11 cellular contexts compared by ENCODE assay signal in genomic region chr2:236571161-236571560, GRCh38. TPM values are rescaled to one million over a fixed set of nuclear protein-coding genes. Genes with fewer than 3 reads are reported as not detected.
DNase-seq lines count a peak whose midpoint lies in the region; ATAC-seq and TF ChIP-seq lines count a peak whose summit lies in the region.
"Had no signal": no experiment of that assay in that cellular context is flagged by ENCODE, and none has a peak within 500 bp of the region (broad histone marks: within the 10 kb centered on the region; RNA-seq: fewer than 3 reads in every experiment).

No MANE protein-coding gene starts in this region.

- DNase-seq in Right ventricle myocardium superior (peak; percentile 34), left cardiac atrium (no peak), endothelial cell (ENCODE audit: low spot score) (no peak), vagina (ENCODE audit: extremely low spot score in 2 of 2) (no peak), NCI-H1105 (lab: John Stamatoyannopoulos, UW) (no peak), HAP-1 (ENCODE audit: low spot score in 2 of 2) (no peak), NCI-H2081 treated with DMSO at 0.1 percent for 48 hours (lab: John Stamatoyannopoulos, UW) (no peak)
- DNase-seq: activated CD8-positive, alpha-beta T cell treated with anti-CD3 and anti-CD28 coated beads, Interleukin-2, amount 10 ng/mL, durations not matched to agents 7 days and 5 days; NCI-H2227 treated with DMSO at 0.1 percent for 48 hours; stimulated activated CD4-positive, alpha-beta T cell treated with anti-CD3 and anti-CD28 coated beads, Interleukin-2, amount 100 ng/mL, for 48 hours had no signal

- H3K27me3 Mint-ChIP-seq in endothelial cell (ENCODE audit: unreplicated experiment) (peaks cover 4% of the 10 kb centered on the region), nephron (ENCODE audit: low read depth) (peaks cover 41% of the 10 kb centered on the region)

- TF ChIP-seq CTCF in endothelial cell (IDR thresholded peaks at IDR 0.05; ENCODE audit: unreplicated experiment) (no peak), nephron (IDR thresholded peaks at IDR 0.05; ENCODE audit: unreplicated experiment in 3 of 3) (no peak), vagina (IDR thresholded peaks at IDR 0.05) (no peak)

- no peak for TF ChIP-seq POLR2A in vagina (IDR thresholded peaks at IDR 0.05)

- peaks cover 3% of the 10 kb centered on the region for H3K36me3 Mint-ChIP-seq in endothelial cell (ENCODE audit: low read depth, unreplicated experiment)
- H3K36me3 Mint-ChIP-seq in nephron (ENCODE audit: low read depth), result peaks cover 10% of the 10 kb centered on the region

- in situ Hi-C loops in HAP-1 (cut with MboI; ENCODE audit: low sequenced_read_pairs), result no loop called here

- ATAC-seq in Right ventricle myocardium superior (ENCODE audit: poor library complexity) (no peak), left cardiac atrium (no peak)
- ATAC-seq: activated CD8-positive, alpha-beta T cell treated with anti-CD3 and anti-CD28 coated beads, Interleukin-2, amount 10 ng/mL, durations not matched to agents 7 days and 5 days had no signal

- H3K27me3 ChIP-seq in vagina, result no peaks in the 10 kb centered on the region
- H3K27me3 ChIP-seq in HAP-1 (ENCODE audit: low read depth), result no peaks in the 10 kb centered on the region

- H3K36me3 ChIP-seq in vagina (no peaks in the 10 kb centered on the region), HAP-1 (replicated peaks) (no peaks in the 10 kb centered on the region)

- H3K4me3 Mint-ChIP-seq in endothelial cell (ENCODE audit: unreplicated experiment) (peak overlapping the region; percentile 85), nephron (peak overlapping the region; percentile 86 to 93 (median 91))
- H3K4me3 Mint-ChIP-seq: activated CD8-positive, alpha-beta T cell treated with anti-CD3 and anti-CD28 coated beads, Interleukin-2, amount 10 ng/mL, durations not matched to agents 7 days and 5 days had no signal

- intact Hi-C loops in Right ventricle myocardium superior (cut with DNase I) (loop anchor here (10.0 kb wide), 1 partner anchor 206 kb away; no protein-coding TSS in a partner anchor), left cardiac atrium (cut with DNase I) (no loop called here), vagina (cut with DNase I) (loop anchor here (5.0 to 10.0 kb wide), 2 partner anchors 164 to 396 kb away; no protein-coding TSS in a partner anchor)

- H3K27ac ChIP-seq in vagina, result peak overlapping the region; percentile 93

- peak overlapping the region; percentile 53 to 69 for H3K4me3 ChIP-seq in vagina
- no peak overlapping the region for H3K4me3 ChIP-seq in HAP-1

- H3K27ac Mint-ChIP-seq in endothelial cell (ENCODE audit: unreplicated experiment) (no peak overlapping the region), nephron (peak overlapping the region; percentile 73 to 94 (median 92))
- H3K27ac Mint-ChIP-seq: activated CD8-positive, alpha-beta T cell treated with anti-CD3 and anti-CD28 coated beads, Interleukin-2, amount 10 ng/mL, durations not matched to agents 7 days and 5 days had no signal

- H3K4me1 Mint-ChIP-seq in endothelial cell (ENCODE audit: unreplicated experiment) (peaks cover 41% of the 10 kb centered on the region), nephron (peaks cover 83% of the 10 kb centered on the region)

- H3K9me3 ChIP-seq in vagina, result no peaks in the 10 kb centered on the region
- no peaks in the 10 kb centered on the region for H3K9me3 ChIP-seq in HAP-1

- H3K4me1 ChIP-seq in vagina, result peaks cover 69% of the 10 kb centered on the region
- no peaks in the 10 kb centered on the region for H3K4me1 ChIP-seq in HAP-1

- H3K9me3 Mint-ChIP-seq in endothelial cell (ENCODE audit: unreplicated experiment) (no peaks in the 10 kb centered on the region), nephron (no peaks in the 10 kb centered on the region)

RNA-seq across cellular contexts. Expression of gene ACKR3, which starts 1.5 kb away (rescaled TPM):
- total RNA-seq in Right ventricle myocardium superior (27.9 TPM), left cardiac atrium (10 to 100 TPM; 27.4 to 46.4 TPM), endothelial cell (ENCODE audit: unreplicated experiment) (24.8 TPM), vagina (55.5 TPM)

Comparison
In these comparisons a context has a peak if more than half of its experiments do, and no peak if none do; other contexts are left out.
1. intact Hi-C loops: an anchor here in Right ventricle myocardium superior (10.0 kb wide) and vagina (5.0 to 10.0 kb wide); none called in left cardiac atrium.